Comparison of ENCODE assay signal across 1 cellular context in genomic region chr6:79234150-79235022, GRCh38.
A peak's percentile ranks its signal among the peaks of the same experiment; 100 is the strongest.
TF ChIP-seq lines count a peak whose summit lies in the region.

TSS of gene HMGN3 (minus strand) at chr6:79234682.

TF ChIP-seq in GM12878, 131 proteins besides CTCF, POLR2A, EP300 and RAD21 (continued from another document):
- TF ChIP-seq ZNF687 (IDR thresholded peaks at IDR 0.05), result peak; percentile 92
- TF ChIP-seq SKIL (IDR thresholded peaks at IDR 0.05; ENCODE audit: low read depth, poor library complexity, severe bottlenecking), result peak; percentile 21
- TF ChIP-seq FOXM1 (IDR thresholded peaks at IDR 0.05; ENCODE audit: low read depth, low read length), result 0 out of 2 replicates have a peak, but pooled peaks have one; percentile 42
- 0 out of 2 replicates have a peak, but pooled peaks have one; percentile 38 for TF ChIP-seq RBBP5 (conservative IDR thresholded peaks at IDR 0.05)
- no peak for TF ChIP-seq TBL1XR1 (IDR thresholded peaks at IDR 0.05; ENCODE audit: low read depth, low read length)
- TF ChIP-seq MAX (IDR thresholded peaks at IDR 0.05; ENCODE audit: low read depth, low read length), result peak; percentile 87
- no peak for TF ChIP-seq ZNF217 (IDR thresholded peaks at IDR 0.05)
- TF ChIP-seq ZNF384 (IDR thresholded peaks at IDR 0.05; ENCODE audit: borderline replicate concordance, low read depth, low read length), result peak; percentile 61; the same call in 1 of the 2 replicates
- TF ChIP-seq E2F4 (IDR thresholded peaks at IDR 0.05; ENCODE audit: low read depth, low read length), result peak; percentile 81
- peak; percentile 50; the same call in 1 of the 2 replicates for TF ChIP-seq MXI1 (IDR thresholded peaks at IDR 0.05; ENCODE audit: low read depth, low read length)
- TF ChIP-seq IKZF2 (IDR thresholded peaks at IDR 0.05), result peak in 1 of 2 experiments; percentile 53; a peak in 2 of 4 replicates
- no peak for TF ChIP-seq NFYA (IDR thresholded peaks at IDR 0.05; ENCODE audit: borderline replicate concordance, low read depth, low read length)
- peak; percentile 90 to 94 for TF ChIP-seq BHLHE40 (IDR thresholded peaks at IDR 0.05; ENCODE audit: borderline replicate concordance in 1 of 2, low read depth in 2 of 2, low read length in 1 of 2)
- no peak for TF ChIP-seq RELA (IDR thresholded peaks at IDR 0.05; ENCODE audit: borderline replicate concordance, partially characterized antibody)
- no peak for TF ChIP-seq IRF3 (IDR thresholded peaks at IDR 0.05)
- no peak for TF ChIP-seq MLLT1 (IDR thresholded peaks at IDR 0.05)
- no peak for TF ChIP-seq MYC (IDR thresholded peaks at IDR 0.05; ENCODE audit: insufficient read depth, insufficient read length, insufficient replicate concordance, low read length, severe bottlenecking)
- TF ChIP-seq SMAD5 (IDR thresholded peaks at IDR 0.05; ENCODE audit: low read depth), result no peak
- TF ChIP-seq POLR2AphosphoS2 (IDR thresholded peaks at IDR 0.05; ENCODE audit: low read depth, low read length), result peak; percentile 68; the same call in 1 of the 2 replicates
